Comparison of ENCODE assay signal across 1 cellular context in genomic region chr13:102234618-102235017, GRCh38.
TF ChIP-seq lines count a peak whose summit lies in the region.

No MANE protein-coding gene starts in this region.

TF ChIP-seq in IMR-90, 13 proteins besides CTCF, POLR2A, EP300 and RAD21:
- TF ChIP-seq MAZ (IDR thresholded peaks at IDR 0.05; ENCODE audit: borderline replicate concordance, low read depth, low read length) = no peak
- TF ChIP-seq BHLHE40 (IDR thresholded peaks at IDR 0.05; ENCODE audit: low read depth, low read length) = no peak
- TF ChIP-seq RFX5 (IDR thresholded peaks at IDR 0.05; ENCODE audit: low read depth, low read length) = no peak
- no peak for TF ChIP-seq CHD1 (IDR thresholded peaks at IDR 0.05; ENCODE audit: low read depth, low read length)
- no peak for TF ChIP-seq MXI1 (IDR thresholded peaks at IDR 0.05; ENCODE audit: borderline replicate concordance, low read depth, low read length)
- TF ChIP-seq SMC3 (IDR thresholded peaks at IDR 0.05; ENCODE audit: low read depth, low read length) = no peak
- no peak for TF ChIP-seq RCOR1 (IDR thresholded peaks at IDR 0.05; ENCODE audit: insufficient replicate concordance, low read length)
- TF ChIP-seq NFE2L2 (IDR thresholded peaks at IDR 0.05; ENCODE audit: low read depth, low read length) = no peak
